In genomic region chr3:141312359-141313090, GRCh38 we compare ENCODE assay signal across 8 cellular contexts. TPM values are rescaled to one million over a fixed set of nuclear protein-coding genes. Genes with fewer than 3 reads are reported as not detected.
DNase-seq lines count a peak whose midpoint lies in the region; ATAC-seq and TF ChIP-seq lines count a peak whose summit lies in the region.

No MANE protein-coding gene starts in this region.

- no peaks in the 10 kb centered on the region for H3K27me3 Mint-ChIP-seq in dendritic cell treated with granulocyte-macrophage colony-stimulating factor and Interleukin-4, amounts not matched to agents 40 ng/mL and 50 ng/mL, for 4 days
- H3K27me3 Mint-ChIP-seq in nephron (ENCODE audit: low read depth) = no peaks in the 10 kb centered on the region

- H3K4me3 ChIP-seq in BJ (ENCODE audit: low read depth, low read length) (peak overlapping the region; percentile 37), NB4 (ENCODE audit: low read depth, low read length) (peak overlapping the region; percentile 67)

- DNase-seq in BJ (ENCODE audit: low read depth) = no peak
- no peak for DNase-seq in NB4 (ENCODE audit: low read depth)
- DNase-seq in SKM-1 treated with dmso at 0.1 percent for 144 hours (lab: John Stamatoyannopoulos, UW; ENCODE audit: unreplicated experiment) = no peak
- no peak for DNase-seq in NCI-H1105 treated with DMSO at 0.1 percent for 48 hours (lab: John Stamatoyannopoulos, UW)

- ATAC-seq in HG03354 (IDR thresholded peaks at IDR 0.05; ENCODE audit: poor library complexity, severe bottlenecking, unreplicated experiment) (no peak), GM21825 (IDR thresholded peaks at IDR 0.05; ENCODE audit: unreplicated experiment) (no peak)

- H3K27ac Mint-ChIP-seq in dendritic cell treated with granulocyte-macrophage colony-stimulating factor and Interleukin-4, amounts not matched to agents 40 ng/mL and 50 ng/mL, for 4 days = peak overlapping the region; percentile 86
- H3K27ac Mint-ChIP-seq in nephron = peak overlapping the region; percentile 89 to 91 (median 91)

- peak overlapping the region; percentile 88 for H3K4me3 Mint-ChIP-seq in dendritic cell treated with granulocyte-macrophage colony-stimulating factor and Interleukin-4, amounts not matched to agents 40 ng/mL and 50 ng/mL, for 4 days
- peak overlapping the region; percentile 96 to 99 (median 99) for H3K4me3 Mint-ChIP-seq in nephron

- H3K36me3 ChIP-seq in BJ (ENCODE audit: control insufficient read depth, insufficient read depth, low read length) = no peaks in the 10 kb centered on the region

- CTCF ChIA-PET in BJ (lab: Yijun Ruan, JAX) = interaction anchor here (0.6 to 14.7 kb wide), 28 partner anchors 10 to 612 kb away, joined by 3 to 282 read pairs (median 4); partner anchors contain the start of genes PXYLP1, RASA2 and ZBTB38

- H3K4me1 Mint-ChIP-seq in dendritic cell treated with granulocyte-macrophage colony-stimulating factor and Interleukin-4, amounts not matched to agents 40 ng/mL and 50 ng/mL, for 4 days (ENCODE audit: low read depth) = peaks cover 40% of the 10 kb centered on the region
- peaks cover 15% of the 10 kb centered on the region for H3K4me1 Mint-ChIP-seq in nephron

- no peaks in the 10 kb centered on the region for H3K27me3 ChIP-seq in BJ (ENCODE audit: control insufficient read depth, insufficient read depth, low read length)

- no peak for TF ChIP-seq POLR2A in NB4 (IDR thresholded peaks at IDR 0.05; ENCODE audit: extremely low read depth, insufficient read length)

- H3K36me3 Mint-ChIP-seq in dendritic cell treated with granulocyte-macrophage colony-stimulating factor and Interleukin-4, amounts not matched to agents 40 ng/mL and 50 ng/mL, for 4 days (ENCODE audit: low read depth) = peaks cover 5% of the 10 kb centered on the region
- no peaks in the 10 kb centered on the region for H3K36me3 Mint-ChIP-seq in nephron (ENCODE audit: low read depth)

- intact Hi-C loops in dendritic cell treated with granulocyte-macrophage colony-stimulating factor and Interleukin-4, amounts not matched to agents 40 ng/mL and 50 ng/mL, for 4 days (cut with micrococcal nuclease) = loop anchor here (2.0 to 10.0 kb wide), 3 partner anchors 55 to 252 kb away; partner anchors contain the start of gene ZBTB38

- POLR2A ChIA-PET in BJ (lab: Charles Lee) = interaction anchor here (1.2 kb wide), 1 partner anchor 142 kb away, joined by 4 read pairs; no protein-coding TSS in a partner anchor

- no peaks in the 10 kb centered on the region for H3K9me3 Mint-ChIP-seq in dendritic cell treated with granulocyte-macrophage colony-stimulating factor and Interleukin-4, amounts not matched to agents 40 ng/mL and 50 ng/mL, for 4 days
- H3K9me3 Mint-ChIP-seq in nephron = no peaks in the 10 kb centered on the region

- no peak for TF ChIP-seq CTCF in BJ (IDR thresholded peaks at IDR 0.05; ENCODE audit: insufficient read depth, low read depth, low read length)
- TF ChIP-seq CTCF in NB4 (IDR thresholded peaks at IDR 0.05; ENCODE audit: low read depth, low read length) = no peak
- TF ChIP-seq CTCF in nephron (IDR thresholded peaks at IDR 0.05; ENCODE audit: unreplicated experiment in 3 of 3) = no peak

RNA-seq across cellular contexts. Expression of gene ZBTB38, which starts 55.8 kb away (rescaled TPM):
- polyA plus RNA-seq in BJ (2011; rRNA removed) = 62.0 and 77.4 TPM in 2 replicates
- 92.7 and 105 TPM in 2 replicates for polyA minus RNA-seq in BJ (2011; rRNA and poly(A)+ RNA removed)
